1 cellular context compared by ENCODE assay signal in genomic region chr9:87812375-87813118, GRCh38.
TF ChIP-seq lines count a peak whose summit lies in the region.

No MANE protein-coding gene starts in this region.

TF ChIP-seq in K562, 482 proteins besides CTCF, POLR2A, EP300 and RAD21 (continued from another document and continues in another):
- no peak for TF ChIP-seq E4F1 (CRISPR knock-in tag; IDR thresholded peaks at IDR 0.05; ENCODE audit: borderline replicate concordance)
- TF ChIP-seq, protein P1, sequence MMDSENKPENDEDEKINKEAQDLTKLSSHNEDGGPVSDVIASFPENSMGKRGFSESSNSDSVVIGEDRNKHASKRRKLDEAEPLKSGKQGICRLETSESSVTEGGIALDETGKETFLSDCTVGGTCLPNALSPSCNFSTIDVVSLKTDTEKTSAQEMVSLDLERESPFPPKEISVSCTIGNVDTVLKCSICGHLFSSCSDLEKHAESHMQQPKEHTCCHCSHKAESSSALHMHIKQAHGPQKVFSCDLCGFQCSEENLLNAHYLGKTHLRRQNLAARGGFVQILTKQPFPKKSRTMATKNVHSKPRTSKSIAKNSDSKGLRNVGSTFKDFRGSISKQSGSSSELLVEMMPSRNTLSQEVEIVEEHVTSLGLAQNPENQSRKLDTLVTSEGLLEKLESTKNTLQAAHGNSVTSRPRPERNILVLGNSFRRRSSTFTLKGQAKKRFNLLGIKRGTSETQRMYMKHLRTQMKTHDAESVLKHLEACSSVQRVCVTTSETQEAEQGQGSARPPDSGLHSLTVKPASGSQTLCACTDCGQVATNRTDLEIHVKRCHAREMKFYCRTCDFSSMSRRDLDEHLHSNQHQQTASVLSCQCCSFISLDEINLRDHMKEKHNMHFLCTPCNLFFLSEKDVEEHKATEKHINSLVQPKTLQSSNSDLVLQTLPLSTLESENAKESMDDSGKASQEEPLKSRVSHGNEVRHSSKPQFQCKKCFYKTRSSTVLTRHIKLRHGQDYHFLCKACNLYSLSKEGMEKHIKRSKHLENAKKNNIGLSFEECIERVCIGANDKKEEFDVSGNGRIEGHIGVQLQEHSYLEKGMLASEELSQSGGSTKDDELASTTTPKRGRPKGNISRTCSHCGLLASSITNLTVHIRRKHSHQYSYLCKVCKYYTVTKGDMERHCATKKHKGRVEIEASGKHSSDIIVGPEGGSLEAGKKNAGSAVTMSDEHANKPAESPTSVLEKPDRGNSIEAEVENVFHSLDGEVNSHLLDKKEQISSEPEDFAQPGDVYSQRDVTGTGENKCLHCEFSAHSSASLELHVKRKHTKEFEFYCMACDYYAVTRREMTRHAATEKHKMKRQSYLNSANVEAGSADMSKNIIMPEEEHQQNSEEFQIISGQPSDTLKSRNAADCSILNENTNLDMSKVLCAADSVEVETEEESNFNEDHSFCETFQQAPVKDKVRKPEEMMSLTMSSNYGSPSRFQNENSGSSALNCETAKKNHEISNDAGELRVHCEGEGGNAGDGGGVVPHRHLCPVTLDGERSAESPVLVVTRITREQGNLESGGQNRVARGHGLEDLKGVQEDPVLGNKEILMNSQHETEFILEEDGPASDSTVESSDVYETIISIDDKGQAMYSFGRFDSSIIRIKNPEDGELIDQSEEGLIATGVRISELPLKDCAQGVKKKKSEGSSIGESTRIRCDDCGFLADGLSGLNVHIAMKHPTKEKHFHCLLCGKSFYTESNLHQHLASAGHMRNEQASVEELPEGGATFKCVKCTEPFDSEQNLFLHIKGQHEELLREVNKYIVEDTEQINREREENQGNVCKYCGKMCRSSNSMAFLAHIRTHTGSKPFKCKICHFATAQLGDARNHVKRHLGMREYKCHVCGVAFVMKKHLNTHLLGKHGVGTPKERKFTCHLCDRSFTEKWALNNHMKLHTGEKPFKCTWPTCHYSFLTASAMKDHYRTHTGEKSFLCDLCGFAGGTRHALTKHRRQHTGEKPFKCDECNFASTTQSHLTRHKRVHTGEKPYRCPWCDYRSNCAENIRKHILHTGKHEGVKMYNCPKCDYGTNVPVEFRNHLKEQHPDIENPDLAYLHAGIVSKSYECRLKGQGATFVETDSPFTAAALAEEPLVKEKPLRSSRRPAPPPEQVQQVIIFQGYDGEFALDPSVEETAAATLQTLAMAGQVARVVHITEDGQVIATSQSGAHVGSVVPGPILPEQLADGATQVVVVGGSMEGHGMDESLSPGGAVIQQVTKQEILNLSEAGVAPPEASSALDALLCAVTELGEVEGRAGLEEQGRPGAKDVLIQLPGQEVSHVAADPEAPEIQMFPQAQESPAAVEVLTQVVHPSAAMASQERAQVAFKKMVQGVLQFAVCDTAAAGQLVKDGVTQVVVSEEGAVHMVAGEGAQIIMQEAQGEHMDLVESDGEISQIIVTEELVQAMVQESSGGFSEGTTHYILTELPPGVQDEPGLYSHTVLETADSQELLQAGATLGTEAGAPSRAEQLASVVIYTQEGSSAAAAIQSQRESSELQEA (IDR thresholded peaks at IDR 0.05; ENCODE audit: low read depth): no peak
- no peak for TF ChIP-seq ZBTB12 (CRISPR knock-in tag; IDR thresholded peaks at IDR 0.05)
- TF ChIP-seq, protein P2, sequence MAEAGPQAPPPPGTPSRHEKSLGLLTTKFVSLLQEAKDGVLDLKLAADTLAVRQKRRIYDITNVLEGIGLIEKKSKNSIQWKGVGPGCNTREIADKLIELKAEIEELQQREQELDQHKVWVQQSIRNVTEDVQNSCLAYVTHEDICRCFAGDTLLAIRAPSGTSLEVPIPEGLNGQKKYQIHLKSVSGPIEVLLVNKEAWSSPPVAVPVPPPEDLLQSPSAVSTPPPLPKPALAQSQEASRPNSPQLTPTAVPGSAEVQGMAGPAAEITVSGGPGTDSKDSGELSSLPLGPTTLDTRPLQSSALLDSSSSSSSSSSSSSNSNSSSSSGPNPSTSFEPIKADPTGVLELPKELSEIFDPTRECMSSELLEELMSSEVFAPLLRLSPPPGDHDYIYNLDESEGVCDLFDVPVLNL (CRISPR knock-in tag; IDR thresholded peaks at IDR 0.05; ENCODE audit: low read depth): no peak
- TF ChIP-seq, protein P3, sequence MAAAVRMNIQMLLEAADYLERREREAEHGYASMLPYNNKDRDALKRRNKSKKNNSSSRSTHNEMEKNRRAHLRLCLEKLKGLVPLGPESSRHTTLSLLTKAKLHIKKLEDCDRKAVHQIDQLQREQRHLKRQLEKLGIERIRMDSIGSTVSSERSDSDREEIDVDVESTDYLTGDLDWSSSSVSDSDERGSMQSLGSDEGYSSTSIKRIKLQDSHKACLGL (CRISPR knock-in tag; IDR thresholded peaks at IDR 0.05; ENCODE audit: borderline replicate concordance, poor library complexity, severe bottlenecking): no peak
- TF ChIP-seq BCLAF1 (IDR thresholded peaks at IDR 0.05; ENCODE audit: borderline replicate concordance in 1 of 2, control insufficient read depth in 1 of 2, low read depth in 2 of 2, low read length in 1 of 2): no peak
- no peak for TF ChIP-seq HMGN3 (IDR thresholded peaks at IDR 0.05; ENCODE audit: borderline replicate concordance, extremely low read depth, insufficient read length, low read depth, low read length)
- TF ChIP-seq ZFP30 (CRISPR knock-in tag; IDR thresholded peaks at IDR 0.05; ENCODE audit: borderline replicate concordance): no peak
- no peak for TF ChIP-seq ZNF77 (CRISPR knock-in tag; IDR thresholded peaks at IDR 0.05)
- TF ChIP-seq, protein P4, sequence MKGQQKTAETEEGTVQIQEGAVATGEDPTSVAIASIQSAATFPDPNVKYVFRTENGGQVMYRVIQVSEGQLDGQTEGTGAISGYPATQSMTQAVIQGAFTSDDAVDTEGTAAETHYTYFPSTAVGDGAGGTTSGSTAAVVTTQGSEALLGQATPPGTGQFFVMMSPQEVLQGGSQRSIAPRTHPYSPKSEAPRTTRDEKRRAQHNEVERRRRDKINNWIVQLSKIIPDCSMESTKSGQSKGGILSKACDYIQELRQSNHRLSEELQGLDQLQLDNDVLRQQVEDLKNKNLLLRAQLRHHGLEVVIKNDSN (CRISPR knock-in tag; IDR thresholded peaks at IDR 0.05): no peak
- 0 out of 2 replicates have a peak, but pooled peaks have one; percentile 46 for TF ChIP-seq ARID2 (IDR thresholded peaks at IDR 0.05)
- no peak for TF ChIP-seq ZNF23 (CRISPR knock-in tag; IDR thresholded peaks at IDR 0.05)
- no peak for TF ChIP-seq SFPQ (IDR thresholded peaks at IDR 0.05; ENCODE audit: low read depth, low read length)
- no peak for TF ChIP-seq FIP1L1 (IDR thresholded peaks at IDR 0.05; ENCODE audit: low read depth, low read length, poor library complexity, severe bottlenecking)
- TF ChIP-seq ZNF282 (CRISPR knock-in tag; IDR thresholded peaks at IDR 0.05): no peak
- TF ChIP-seq PURB (CRISPR knock-in tag; IDR thresholded peaks at IDR 0.05; ENCODE audit: low read depth): no peak
- no peak for TF ChIP-seq FOS (IDR thresholded peaks at IDR 0.05; ENCODE audit: extremely low read depth, insufficient read length)
- TF ChIP-seq DPF2 (IDR thresholded peaks at IDR 0.05): peak; percentile 58; the same call in 1 of the 2 replicates
- TF ChIP-seq ETV6 (IDR thresholded peaks at IDR 0.05; ENCODE audit: borderline replicate concordance in 1 of 2, low read depth in 2 of 2, low read length in 1 of 2): no peak
- TF ChIP-seq ETV6 (CRISPR knock-in tag; IDR thresholded peaks at IDR 0.05; ENCODE audit: borderline replicate concordance): no peak
- no peak for TF ChIP-seq ZNF354B (CRISPR knock-in tag; IDR thresholded peaks at IDR 0.05)
- no peak for TF ChIP-seq ZC3H11A (IDR thresholded peaks at IDR 0.05; ENCODE audit: low read depth, low read length)
- TF ChIP-seq FOXA3 (CRISPR knock-in tag; conservative IDR thresholded peaks at IDR 0.05 in 1 of 2, IDR thresholded peaks at IDR 0.05 in 1 of 2): no peak
- TF ChIP-seq, protein P5, sequence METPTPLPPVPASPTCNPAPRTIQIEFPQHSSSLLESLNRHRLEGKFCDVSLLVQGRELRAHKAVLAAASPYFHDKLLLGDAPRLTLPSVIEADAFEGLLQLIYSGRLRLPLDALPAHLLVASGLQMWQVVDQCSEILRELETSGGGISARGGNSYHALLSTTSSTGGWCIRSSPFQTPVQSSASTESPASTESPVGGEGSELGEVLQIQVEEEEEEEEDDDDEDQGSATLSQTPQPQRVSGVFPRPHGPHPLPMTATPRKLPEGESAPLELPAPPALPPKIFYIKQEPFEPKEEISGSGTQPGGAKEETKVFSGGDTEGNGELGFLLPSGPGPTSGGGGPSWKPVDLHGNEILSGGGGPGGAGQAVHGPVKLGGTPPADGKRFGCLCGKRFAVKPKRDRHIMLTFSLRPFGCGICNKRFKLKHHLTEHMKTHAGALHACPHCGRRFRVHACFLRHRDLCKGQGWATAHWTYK (CRISPR knock-in tag; IDR thresholded peaks at IDR 0.05): no peak
- no peak for TF ChIP-seq ZNF253 (CRISPR knock-in tag; conservative IDR thresholded peaks at IDR 0.05)
- TF ChIP-seq, protein P6, sequence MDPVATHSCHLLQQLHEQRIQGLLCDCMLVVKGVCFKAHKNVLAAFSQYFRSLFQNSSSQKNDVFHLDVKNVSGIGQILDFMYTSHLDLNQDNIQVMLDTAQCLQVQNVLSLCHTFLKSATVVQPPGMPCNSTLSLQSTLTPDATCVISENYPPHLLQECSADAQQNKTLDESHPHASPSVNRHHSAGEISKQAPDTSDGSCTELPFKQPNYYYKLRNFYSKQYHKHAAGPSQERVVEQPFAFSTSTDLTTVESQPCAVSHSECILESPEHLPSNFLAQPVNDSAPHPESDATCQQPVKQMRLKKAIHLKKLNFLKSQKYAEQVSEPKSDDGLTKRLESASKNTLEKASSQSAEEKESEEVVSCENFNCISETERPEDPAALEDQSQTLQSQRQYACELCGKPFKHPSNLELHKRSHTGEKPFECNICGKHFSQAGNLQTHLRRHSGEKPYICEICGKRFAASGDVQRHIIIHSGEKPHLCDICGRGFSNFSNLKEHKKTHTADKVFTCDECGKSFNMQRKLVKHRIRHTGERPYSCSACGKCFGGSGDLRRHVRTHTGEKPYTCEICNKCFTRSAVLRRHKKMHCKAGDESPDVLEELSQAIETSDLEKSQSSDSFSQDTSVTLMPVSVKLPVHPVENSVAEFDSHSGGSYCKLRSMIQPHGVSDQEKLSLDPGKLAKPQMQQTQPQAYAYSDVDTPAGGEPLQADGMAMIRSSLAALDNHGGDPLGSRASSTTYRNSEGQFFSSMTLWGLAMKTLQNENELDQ (CRISPR knock-in tag; IDR thresholded peaks at IDR 0.05; ENCODE audit: borderline replicate concordance): no peak
- TF ChIP-seq USF2 (CRISPR knock-in tag; IDR thresholded peaks at IDR 0.05): no peak
- TF ChIP-seq SMARCC2 (IDR thresholded peaks at IDR 0.05; ENCODE audit: low read depth): no peak
- TF ChIP-seq HNRNPL (IDR thresholded peaks at IDR 0.05; ENCODE audit: low read depth, low read length): no peak
